Comparison of ENCODE assay signal across 8 cellular contexts in genomic region chr11:27700351-27701261, GRCh38. TPM values are rescaled to one million over a fixed set of nuclear protein-coding genes. Genes with fewer than 3 reads are reported as not detected.
DNase-seq lines count a peak whose midpoint lies in the region; ATAC-seq, FAIRE-seq and TF ChIP-seq lines count a peak whose summit lies in the region.

Gene BDNF (minus strand): TSS chr11:27700455. CDS start chr11:27658564, 41,891 bp downstream.

- no peak for TF ChIP-seq CTCF in brain (conservative IDR thresholded peaks at IDR 0.05)
- no peak for TF ChIP-seq CTCF in keratinocyte (optimal IDR thresholded peaks at IDR 0.05 in 1 of 3, IDR thresholded peaks at IDR 0.05 in 1 of 3, conservative IDR thresholded peaks at IDR 0.05 in 1 of 3; ENCODE audit: extremely low read depth in 1 of 3, insufficient read depth in 2 of 3, low read length in 3 of 3)

- peak within 1 kb of the TSS; percentile 89 to 93 (median 92) for H3K4me3 Mint-ChIP-seq in brain
- H3K4me3 Mint-ChIP-seq in stimulated activated memory B cell treated with anti-CD40 and anti-IgM and Interleukin-4, amounts not matched to agents 10 μg/mL and 1 μg/mL and 100 μg/mL, for 72 hours: peak within 1 kb of the TSS; percentile 82

- H3K27ac Mint-ChIP-seq in brain: peak within 1 kb of the TSS in 3 of 5 experiments; percentile 56 to 73 (median 63)
- peak within 1 kb of the TSS; percentile 13 for H3K27ac Mint-ChIP-seq in stimulated activated memory B cell treated with anti-CD40 and anti-IgM and Interleukin-4, amounts not matched to agents 10 μg/mL and 1 μg/mL and 100 μg/mL, for 72 hours

- no peaks in the 10 kb centered on the region for H3K9me1 ChIP-seq in keratinocyte (ENCODE audit: control insufficient read depth, extremely low read depth, insufficient read depth, low read length)

- no peaks in the 10 kb centered on the region for H4K20me1 ChIP-seq in keratinocyte (ENCODE audit: control insufficient read depth, extremely low read depth, insufficient read depth, low read length)

- H3K79me2 ChIP-seq in keratinocyte (ENCODE audit: control insufficient read depth, insufficient read depth, low read length): no peaks in the 10 kb centered on the region

- H2AFZ ChIP-seq in keratinocyte (ENCODE audit: control insufficient read depth, low read length): peak within 1 kb of the TSS; percentile 59

- peak within 1 kb of the TSS; percentile 98 for H3K4me2 ChIP-seq in keratinocyte (ENCODE audit: control insufficient read depth, extremely low read depth, insufficient read depth, low read depth, low read length)

- dilution Hi-C loops in keratinocyte (cut with MboI; ENCODE audit: extremely low pct_ligation_motif_present, low sequenced_read_pairs): no loop called here

- ATAC-seq in GM18502 (IDR thresholded peaks at IDR 0.05; ENCODE audit: poor library complexity, unreplicated experiment) (peak; percentile 24), GM19328 (IDR thresholded peaks at IDR 0.05; ENCODE audit: unreplicated experiment) (no peak)
- peak; percentile 4 for ATAC-seq in stimulated activated memory B cell treated with anti-CD40 and anti-IgM and Interleukin-4, amounts not matched to agents 10 μg/mL and 1 μg/mL and 100 μg/mL, for 72 hours

- H3K9ac ChIP-seq in keratinocyte (ENCODE audit: control insufficient read depth, extremely low read depth, insufficient read depth, low read length): no peak within 1 kb of the TSS

- no peaks in the 10 kb centered on the region for H3K9me3 ChIP-seq in MG63
- H3K9me3 ChIP-seq in keratinocyte (ENCODE audit: control insufficient read depth, low read depth, low read length): no peaks in the 10 kb centered on the region

- H3K4me1 Mint-ChIP-seq in brain: peaks cover 56% of the 10 kb centered on the region
- H3K4me1 Mint-ChIP-seq in stimulated activated memory B cell treated with anti-CD40 and anti-IgM and Interleukin-4, amounts not matched to agents 10 μg/mL and 1 μg/mL and 100 μg/mL, for 72 hours: peaks cover 35% of the 10 kb centered on the region

- no peaks in the 10 kb centered on the region for H3K36me3 Mint-ChIP-seq in brain
- no peaks in the 10 kb centered on the region for H3K36me3 Mint-ChIP-seq in stimulated activated memory B cell treated with anti-CD40 and anti-IgM and Interleukin-4, amounts not matched to agents 10 μg/mL and 1 μg/mL and 100 μg/mL, for 72 hours

- DNase-seq in ACHN (peak; percentile 63), MG63 (peak; percentile 48), keratinocyte (ENCODE audit: low read depth, low spot score) (no peak)
- DNase-seq in stimulated activated CD4-positive, alpha-beta T cell treated with anti-CD3 and anti-CD28 coated beads, Interleukin-4, amount 100 ng/mL, for 4 hours: no peak

- no peaks in the 10 kb centered on the region; the same call in 1 of the 2 replicates for H3K36me3 ChIP-seq in MG63
- H3K36me3 ChIP-seq in keratinocyte (ENCODE audit: control insufficient read depth in 2 of 2, extremely low read depth in 1 of 2, insufficient read depth in 2 of 2, low read length in 2 of 2): no peaks in the 10 kb centered on the region

- no peaks in the 10 kb centered on the region for H3K9me3 Mint-ChIP-seq in brain
- H3K9me3 Mint-ChIP-seq in stimulated activated memory B cell treated with anti-CD40 and anti-IgM and Interleukin-4, amounts not matched to agents 10 μg/mL and 1 μg/mL and 100 μg/mL, for 72 hours: no peaks in the 10 kb centered on the region

- H3K27me3 ChIP-seq in MG63 (no peaks in the 10 kb centered on the region), keratinocyte (ENCODE audit: control insufficient read depth, extremely low read depth, insufficient read depth, low read length) (peaks cover 53% of the 10 kb centered on the region)

- H3K4me1 ChIP-seq in keratinocyte (ENCODE audit: control insufficient read depth, extremely low read depth, insufficient read depth, low read length): peaks cover 15% of the 10 kb centered on the region

- FAIRE-seq in keratinocyte (lab: Jason Lieb, UNC): no peak

- in situ Hi-C loops in ACHN (cut with HindIII; ENCODE audit: low pct_ligation_motif_present, low pct_unique_long_range_greater_than_20kb, low sequenced_read_pairs): no loop called here

- peaks cover 92% of the 10 kb centered on the region for H3K27me3 Mint-ChIP-seq in brain
- H3K27me3 Mint-ChIP-seq in stimulated activated memory B cell treated with anti-CD40 and anti-IgM and Interleukin-4, amounts not matched to agents 10 μg/mL and 1 μg/mL and 100 μg/mL, for 72 hours: peaks cover 80% of the 10 kb centered on the region

- H3K27ac ChIP-seq in keratinocyte (ENCODE audit: control insufficient read depth, insufficient read depth, low read length): no peak within 1 kb of the TSS

- H3K4me3 ChIP-seq in MG63 (peak within 1 kb of the TSS; percentile 82), keratinocyte (ENCODE audit: control insufficient read depth in 2 of 3, extremely low read depth in 1 of 3, insufficient read depth in 2 of 3, low read depth in 1 of 3, low read length in 3 of 3) (peak within 1 kb of the TSS; percentile 28 to 71 (median 71))

RNA-seq across cellular contexts. Expression of gene BDNF, which starts in this region (rescaled TPM):
- 20.6 and 21.2 TPM in 2 replicates for total RNA-seq in MG63 (2014; rRNA removed; shearing (Covaris generic); ENCODE audit: low replicate concordance)
- polyA plus RNA-seq in brain (ENCODE audit: insufficient read depth, low read depth, low replicate concordance) (0.10 TPM), keratinocyte (0.14 to 0.49 TPM (median 0.35 TPM) in 3 replicates)
- 0.71 TPM for polyA plus RNA-seq in keratinocyte (2011; ENCODE audit: low read depth)
- 0.18 and 0.30 TPM in 2 replicates for polyA plus RNA-seq in keratinocyte (2011; cell fraction: cytosol; rRNA removed)
- 0.36 and 0.59 TPM in 2 replicates for polyA plus RNA-seq in keratinocyte (2011; cell fraction: nucleus; rRNA removed)
- polyA plus RNA-seq in keratinocyte (2012; ENCODE audit: low replicate concordance): 0.10 and 0.85 TPM in 2 replicates
- polyA minus RNA-seq in keratinocyte: 0.10 to 0.46 TPM in 2 of 3 replicates, not detected in the other
- polyA minus RNA-seq in keratinocyte (2011; cell fraction: cytosol; rRNA and poly(A)+ RNA removed): not detected
- 0.31 and 0.32 TPM in 2 replicates for polyA minus RNA-seq in keratinocyte (2011; cell fraction: nucleus; rRNA and poly(A)+ RNA removed)

Comparison
In these comparisons a context has a peak if more than half of its experiments do, and no peak if none do; other contexts are left out.
1. DNase-seq: peak in ACHN (single experiment) and MG63 (single experiment); none in keratinocyte (single experiment) and stimulated activated CD4-positive, alpha-beta T cell treated with anti-CD3 and anti-CD28 coated beads, Interleukin-4, amount 100 ng/mL, for 4 hours (0 of 2).